ENCODE assay signal across 24 cellular contexts in genomic region chr6:12084681-12085080, GRCh38.
"Had no signal": no experiment of that assay in that cellular context is flagged by ENCODE, and none has a peak within 500 bp of the region (broad histone marks: within the 10 kb centered on the region; RNA-seq: fewer than 3 reads in every experiment).

No MANE protein-coding gene starts in this region.

- H3K9me3 Mint-ChIP-seq: central memory CD8-positive, alpha-beta T cell; endodermal cell; T-helper 2 cell treated with Interferon-gamma antibody and Interleukin-4, amounts not matched to agents 5 μg/mL and 100 μg/mL, for 36 hours had no signal

- H3K4me1 ChIP-seq: adrenal gland, breast epithelium, thyroid gland had no signal

- H3K36me3 ChIP-seq: adrenal gland, breast epithelium, esophagus squamous epithelium, gastroesophageal sphincter, heart left ventricle, thyroid gland, upper lobe of right lung had no signal

- H3K9me3 ChIP-seq: adrenal gland, breast epithelium, esophagus squamous epithelium, gastroesophageal sphincter, heart left ventricle, thyroid gland, upper lobe of right lung had no signal

- DNase-seq: activated CD4-positive, alpha-beta T cell treated with anti-CD3 and anti-CD28 coated beads, Interleukin-2, amount 50 U/mL, for 4 hours; activated CD8-positive, alpha-beta memory T cell treated with anti-CD3 and anti-CD28 coated beads, Interleukin-2, amount 50 U/mL, for 48 hours; activated effector memory CD4-positive, alpha-beta T cell treated with anti-CD3 and anti-CD28 coated beads, Interleukin-2, amount 50 U/mL, for 16 hours; activated naive CD4-positive, alpha-beta T cell treated with anti-CD3 and anti-CD28 coated beads, Interleukin-2, amount 50 U/mL, for 16 hours; activated T-cell treated with anti-CD3 and anti-CD28 coated beads, Interleukin-2, amount 50 U/mL, for 48 hours; adrenal gland; endodermal cell; esophagus squamous epithelium; heart left ventricle; islet precursor cell; left colon; mesenchymal stem cell; posterior cingulate gyrus; small intestine; stimulated activated CD4-positive, alpha-beta T cell treated with anti-CD3 and anti-CD28 coated beads, Interleukin-2, amount 100 ng/mL, for 24 hours; stimulated activated CD8-positive, alpha-beta memory T cell treated with anti-CD3 and anti-CD28 coated beads, Interleukin-4, amount 100 ng/mL, for 48 hours; stimulated activated naive CD4-positive, alpha-beta T cell; thyroid gland; upper lobe of right lung had no signal

- ATAC-seq: gastroesophageal sphincter, heart left ventricle, left colon, upper lobe of right lung had no signal

- H3K4me3 Mint-ChIP-seq: central memory CD8-positive, alpha-beta T cell; endodermal cell; T-helper 2 cell treated with Interferon-gamma antibody and Interleukin-4, amounts not matched to agents 5 μg/mL and 100 μg/mL, for 36 hours had no signal

- H3K27me3 Mint-ChIP-seq: central memory CD8-positive, alpha-beta T cell had no signal

- H3K27ac Mint-ChIP-seq: endodermal cell; T-helper 2 cell treated with Interferon-gamma antibody and Interleukin-4, amounts not matched to agents 5 μg/mL and 100 μg/mL, for 36 hours had no signal

- H3K27me3 ChIP-seq: adrenal gland, breast epithelium, esophagus squamous epithelium, gastroesophageal sphincter, heart left ventricle, thyroid gland, upper lobe of right lung had no signal

- FAIRE-seq: small intestine had no signal

- H3K4me3 ChIP-seq: adrenal gland, breast epithelium, coronary artery, esophagus squamous epithelium, gastroesophageal sphincter, heart left ventricle, thyroid gland, upper lobe of right lung had no signal
